Comparison of ENCODE assay signal across 22 cellular contexts in genomic region chr16:12126091-12126806, GRCh38.
A peak's percentile ranks its signal among the peaks of the same experiment; 100 is the strongest.
DNase-seq lines count a peak whose midpoint lies in the region; ATAC-seq, FAIRE-seq and TF ChIP-seq lines count a peak whose summit lies in the region.
"Had no signal": no experiment of that assay in that cellular context is flagged by ENCODE, and none has a peak within 500 bp of the region (broad histone marks: within the 10 kb centered on the region; RNA-seq: fewer than 3 reads in every experiment).

No MANE protein-coding gene starts in this region.

- no peak for TF ChIP-seq POLR2A in GM12891 (IDR thresholded peaks at IDR 0.05; ENCODE audit: low read depth, low read length)

- no peak overlapping the region for H4K12ac ChIP-seq in trophoblast cell (ENCODE audit: low read depth, low read length)

- no CpG with 5 or more reads among the region's 5 CpGs for WGBS in trophoblast cell (ENCODE audit: extremely low coverage, insufficient coverage, insufficient read length)
- WGBS in SK-N-SH (ENCODE audit: low lambda C conversion rate): 93% methylated on average over 5 of the region's 5 CpGs

- no peak overlapping the region for H3K27ac ChIP-seq in RWPE1
- no peak overlapping the region for H3K27ac ChIP-seq in trophoblast cell (ENCODE audit: low read depth, low read length)
- H3K27ac ChIP-seq in SK-N-SH (ENCODE audit: low read depth in 2 of 2, low read length in 1 of 2): no peak overlapping the region

- H3K36me3 ChIP-seq in trophoblast cell (ENCODE audit: control insufficient read depth in 1 of 2, insufficient read depth in 2 of 2, low read length in 2 of 2) (no peaks in the 10 kb centered on the region), SK-N-SH (replicated peaks in 1 of 2; ENCODE audit: control insufficient read depth in 1 of 2, insufficient read depth in 2 of 2, low read length in 1 of 2) (no peaks in the 10 kb centered on the region)
- H3K36me3 ChIP-seq: MG63 had no signal

- no peaks in the 10 kb centered on the region for H3K9me3 ChIP-seq in trophoblast cell (ENCODE audit: insufficient read depth, low read depth, low read length)
- no peaks in the 10 kb centered on the region for H3K9me3 ChIP-seq in SK-N-SH
- H3K9me3 ChIP-seq: MG63 had no signal

- H2BK5ac ChIP-seq in trophoblast cell (ENCODE audit: low read depth, low read length, poor library complexity): no peak overlapping the region

- no peak overlapping the region for H2BK12ac ChIP-seq in trophoblast cell (ENCODE audit: low read length)

- no peak overlapping the region for H3K4ac ChIP-seq in trophoblast cell (ENCODE audit: low read depth, low read length)

- H2AK5ac ChIP-seq in trophoblast cell (ENCODE audit: low read length): no peak overlapping the region

- H2BK120ac ChIP-seq in trophoblast cell (ENCODE audit: insufficient read depth, low read length, poor library complexity): no peak overlapping the region

- no peaks in the 10 kb centered on the region for H3K9me2 ChIP-seq in SK-N-SH

- no peak overlapping the region for H3K4me2 ChIP-seq in trophoblast cell (ENCODE audit: low read length)
- H3K4me2 ChIP-seq in SK-N-SH: no peak overlapping the region

- no peak for DNase-seq in GM12891 (ENCODE audit: insufficient read length, low spot score)
- DNase-seq in RWPE1 (ENCODE audit: low spot score): peak; percentile 22
- peak; percentile 31 to 78 for DNase-seq in trophoblast cell
- no peak for DNase-seq in NCI-H524 (lab: John Stamatoyannopoulos, UW)
- no peak for DNase-seq in SK-N-SH
- DNase-seq in D721Med (ENCODE audit: insufficient read length, low spot score): no peak
- DNase-seq: CD4-positive, alpha-beta memory T cell; DMS153; GOT3; Kasumi-1; MG63; NCI-H1417 treated with DMSO at 0.1 percent for 48 hours; NCI-H187; NCI-H226; NCI-H510A treated with DMSO at 0.1 percent for 48 hours; NCI-H774; OCI-M1; Right ventricle myocardium superior had no signal

- H2AFZ ChIP-seq in trophoblast cell (ENCODE audit: insufficient read depth, low read length, poor library complexity) (no peak overlapping the region), SK-N-SH (ENCODE audit: low read depth) (no peak overlapping the region)

- no peak overlapping the region for H4K91ac ChIP-seq in trophoblast cell (ENCODE audit: low read depth, low read length)

- no peak overlapping the region for H3K18ac ChIP-seq in trophoblast cell (ENCODE audit: low read length)

- FAIRE-seq in GM12891 (lab: Jason Lieb, UNC) (peak; percentile 23), D721Med (lab: Jason Lieb, UNC) (no peak)
- FAIRE-seq: GM18507, RCC 7860 had no signal

- H3K4me3 ChIP-seq in trophoblast cell (ENCODE audit: low read depth, low read length) (no peak overlapping the region), SK-N-SH (ENCODE audit: low read depth in 2 of 2, low read length in 1 of 2) (no peak overlapping the region)
- H3K4me3 ChIP-seq: MG63 had no signal

- H3K27me3 ChIP-seq in trophoblast cell (ENCODE audit: insufficient read depth, low read length): no peaks in the 10 kb centered on the region
- no peaks in the 10 kb centered on the region for H3K27me3 ChIP-seq in SK-N-SH (ENCODE audit: insufficient read depth)
- H3K27me3 ChIP-seq: MG63 had no signal

- H3K14ac ChIP-seq in trophoblast cell (ENCODE audit: low read length): no peak overlapping the region

- no peaks in the 10 kb centered on the region for H3K4me1 ChIP-seq in trophoblast cell (ENCODE audit: control insufficient read depth in 1 of 2, insufficient read depth in 2 of 2, low read length in 2 of 2)
- no peaks in the 10 kb centered on the region for H3K4me1 ChIP-seq in SK-N-SH (ENCODE audit: control insufficient read depth in 1 of 2, insufficient read depth in 2 of 2, low read depth in 1 of 2, low read length in 1 of 2)

- H4K20me1 ChIP-seq in SK-N-SH (ENCODE audit: insufficient read depth): no peaks in the 10 kb centered on the region

- H3K9ac ChIP-seq in trophoblast cell (ENCODE audit: low read length) (no peak overlapping the region), SK-N-SH (no peak overlapping the region)

- TF ChIP-seq EP300 in SK-N-SH (IDR thresholded peaks at IDR 0.05; ENCODE audit: borderline replicate concordance in 1 of 2, low read depth in 1 of 2, low read length in 1 of 2): no peak

- H3K23ac ChIP-seq in trophoblast cell (ENCODE audit: low read length): no peak overlapping the region

- POLR2A ChIA-PET in RWPE1 (lab: Yijun Ruan, JAX; ENCODE audit: low non-redundant PET): no interaction called here
- POLR2A ChIA-PET in SK-N-SH (lab: Yijun Ruan, JAX): no interaction called here

- no peaks in the 10 kb centered on the region for H3K79me2 ChIP-seq in trophoblast cell (ENCODE audit: control insufficient read depth, insufficient read depth, low read length, poor library complexity)
- no peaks in the 10 kb centered on the region for H3K79me2 ChIP-seq in SK-N-SH (ENCODE audit: insufficient read depth)

- H3F3A ChIP-seq in SK-N-SH (replicated peaks; ENCODE audit: insufficient read depth): no peaks in the 10 kb centered on the region

- TF ChIP-seq CTCF in RWPE1 (conservative IDR thresholded peaks at IDR 0.05; ENCODE audit: low read depth) (no peak), SK-N-SH (IDR thresholded peaks at IDR 0.05) (no peak), D721Med (IDR thresholded peaks at IDR 0.05; ENCODE audit: insufficient read depth, missing control alignments) (no peak)

- no peaks in the 10 kb centered on the region for H3K79me1 ChIP-seq in trophoblast cell (ENCODE audit: low read length)

- H4K8ac ChIP-seq in trophoblast cell (ENCODE audit: low read depth, low read length): no peak overlapping the region

- peak; percentile 88 for ATAC-seq in esophagus mucosa
- ATAC-seq: HCT116 had no signal

- no peak for TF ChIP-seq RAD21 in SK-N-SH (IDR thresholded peaks at IDR 0.05; ENCODE audit: low read length)

- CTCF ChIA-PET in RWPE1 (lab: Yijun Ruan, JAX) (no interaction called here), SK-N-SH (lab: Yijun Ruan, JAX) (interaction anchor here (0.7 to 2.2 kb wide), 5 partner anchors 11 to 124 kb away, joined by 3 to 9 read pairs (median 3); no protein-coding TSS in a partner anchor)

TF ChIP-seq in GM12891, 5 proteins besides CTCF, POLR2A, EP300 and RAD21:
- TF ChIP-seq TAF1 (IDR thresholded peaks at IDR 0.05; ENCODE audit: low read depth, low read length) (no peak), PAX5 (IDR thresholded peaks at IDR 0.05; ENCODE audit: insufficient read depth, low read length, severe bottlenecking) (no peak), POLR2AphosphoS5 (IDR thresholded peaks at IDR 0.05; ENCODE audit: low read depth, low read length) (no peak), SPI1 (IDR thresholded peaks at IDR 0.05; ENCODE audit: low read depth, low read length) (no peak), POU2F2 (IDR thresholded peaks at IDR 0.05; ENCODE audit: low read depth, low read length) (no peak)

TF ChIP-seq in SK-N-SH, 30 proteins besides CTCF, POLR2A, EP300 and RAD21:
- TF ChIP-seq POLR2AphosphoS5 (IDR thresholded peaks at IDR 0.05; ENCODE audit: low read depth, low read length): no peak
- TF ChIP-seq SMC3 (IDR thresholded peaks at IDR 0.05; ENCODE audit: low read depth, low read length): no peak
- TF ChIP-seq YY1 (IDR thresholded peaks at IDR 0.05; ENCODE audit: low read depth): no peak
- no peak for TF ChIP-seq JUND (IDR thresholded peaks at IDR 0.05)
- no peak for TF ChIP-seq GABPA (IDR thresholded peaks at IDR 0.05; ENCODE audit: low read depth)
- no peak for TF ChIP-seq RCOR1 (IDR thresholded peaks at IDR 0.05; ENCODE audit: low read length)
- TF ChIP-seq GATA2 (CRISPR knock-in tag; IDR thresholded peaks at IDR 0.05): no peak
- TF ChIP-seq, protein P1, sequence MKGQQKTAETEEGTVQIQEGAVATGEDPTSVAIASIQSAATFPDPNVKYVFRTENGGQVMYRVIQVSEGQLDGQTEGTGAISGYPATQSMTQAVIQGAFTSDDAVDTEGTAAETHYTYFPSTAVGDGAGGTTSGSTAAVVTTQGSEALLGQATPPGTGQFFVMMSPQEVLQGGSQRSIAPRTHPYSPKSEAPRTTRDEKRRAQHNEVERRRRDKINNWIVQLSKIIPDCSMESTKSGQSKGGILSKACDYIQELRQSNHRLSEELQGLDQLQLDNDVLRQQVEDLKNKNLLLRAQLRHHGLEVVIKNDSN (IDR thresholded peaks at IDR 0.05; ENCODE audit: borderline replicate concordance, low read depth): no peak
- TF ChIP-seq, protein P2, sequence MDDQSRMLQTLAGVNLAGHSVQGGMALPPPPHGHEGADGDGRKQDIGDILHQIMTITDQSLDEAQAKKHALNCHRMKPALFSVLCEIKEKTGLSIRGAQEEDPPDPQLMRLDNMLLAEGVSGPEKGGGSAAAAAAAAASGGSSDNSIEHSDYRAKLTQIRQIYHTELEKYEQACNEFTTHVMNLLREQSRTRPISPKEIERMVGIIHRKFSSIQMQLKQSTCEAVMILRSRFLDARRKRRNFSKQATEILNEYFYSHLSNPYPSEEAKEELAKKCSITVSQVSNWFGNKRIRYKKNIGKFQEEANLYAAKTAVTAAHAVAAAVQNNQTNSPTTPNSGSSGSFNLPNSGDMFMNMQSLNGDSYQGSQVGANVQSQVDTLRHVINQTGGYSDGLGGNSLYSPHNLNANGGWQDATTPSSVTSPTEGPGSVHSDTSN (IDR thresholded peaks at IDR 0.05): no peak
- no peak for TF ChIP-seq MEF2A (IDR thresholded peaks at IDR 0.05; ENCODE audit: borderline replicate concordance, low read depth)
- no peak for TF ChIP-seq FOSL2 (IDR thresholded peaks at IDR 0.05; ENCODE audit: borderline replicate concordance, low read depth)
- no peak for TF ChIP-seq TCF12 (IDR thresholded peaks at IDR 0.05)
- no peak for TF ChIP-seq CHD2 (IDR thresholded peaks at IDR 0.05; ENCODE audit: low read length, partially characterized antibody)

Comparison
In these comparisons a context has a peak if more than half of its experiments do, and no peak if none do; other contexts are left out.
1. DNase-seq: peak in RWPE1 (single experiment) and trophoblast cell (2 of 2); none in GM12891 (single experiment), NCI-H524 (0 of 2), SK-N-SH (single experiment) and D721Med (single experiment).